7 cellular contexts compared by ENCODE assay signal in the genomic region with DNA sequence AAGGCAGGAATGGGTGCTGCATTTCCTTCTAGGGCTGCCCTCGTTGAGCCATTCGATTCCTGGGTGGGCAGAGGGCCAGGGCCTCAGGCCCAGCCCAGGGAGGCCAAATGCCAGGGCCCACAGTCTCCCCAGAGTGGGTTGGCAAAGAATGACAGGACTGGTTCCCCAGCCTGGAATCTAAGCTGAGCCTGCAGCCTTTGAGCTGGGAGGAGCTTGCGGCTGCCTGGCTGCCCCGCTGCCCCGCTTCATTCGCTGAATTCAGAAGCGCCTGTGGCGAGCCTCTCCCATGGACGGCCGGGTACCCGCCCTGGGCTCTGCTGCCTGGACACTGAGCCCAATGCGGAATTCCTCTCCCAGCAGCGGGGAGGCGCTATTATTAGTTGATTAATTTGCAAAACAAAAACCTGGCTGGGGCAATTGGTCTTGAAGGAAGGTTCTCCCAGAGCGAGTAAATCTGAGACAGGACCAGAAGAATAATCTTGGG. TPM values are rescaled to one million over a fixed set of nuclear protein-coding genes. Genes with fewer than 3 reads are reported as not detected.
A peak's percentile ranks its signal among the peaks of the same experiment; 100 is the strongest.
DNase-seq lines count a peak whose midpoint lies in the region; ATAC-seq and TF ChIP-seq lines count a peak whose summit lies in the region.

No MANE protein-coding gene starts in this region.

- H3K4me1 ChIP-seq in IMR-90 (ENCODE audit: control insufficient read depth, insufficient read depth, low read length) (peaks cover 1% of the 10 kb centered on the region; the same call in 1 of the 2 replicates), thoracic aorta (ENCODE audit: control insufficient read depth in 1 of 2, low read depth in 2 of 2) (peaks cover 11 to 35% of the 10 kb centered on the region in 2 donors)

- no TSS peak for BruUV-seq in IMR-90 (replicated peaks; lab: Mats Ljungman, UMichigan)

- POLR2A ChIA-PET in IMR-90 (lab: Charles Lee; ENCODE audit: unreplicated experiment) = no interaction called here

- H3K27ac ChIP-seq in IMR-90 (ENCODE audit: insufficient read depth, low read length) (no peak overlapping the region), thoracic aorta (peak overlapping the region; percentile 53 to 61)

- ATAC-seq in IMR-90 (ENCODE audit: low read depth) (peak; percentile 88), thoracic aorta (ENCODE audit: insufficient number of reproducible peaks, low FRiP score, low read depth) (peak; percentile 38)

- TF ChIP-seq POLR2A in IMR-90 (IDR thresholded peaks at IDR 0.05; ENCODE audit: low read depth, low read length) = no peak

- no peaks in the 10 kb centered on the region for H4K20me1 ChIP-seq in IMR-90 (ENCODE audit: insufficient read depth, low read length)

- dilution Hi-C loops in IMR-90 (cut with HindIII; ENCODE audit: low sequenced_read_pairs, unreplicated experiment) = no loop called here

- H3K9me3 ChIP-seq in IMR-90 (ENCODE audit: control insufficient read depth, insufficient read depth, low read length) (no peaks in the 10 kb centered on the region), thoracic aorta (no peaks in the 10 kb centered on the region)

- intact Hi-C loops in IMR-90 (cut with micrococcal nuclease) = no loop called here
- intact Hi-C loops in dendritic cell treated with granulocyte-macrophage colony-stimulating factor and Interleukin-4, amounts not matched to agents 40 ng/mL and 50 ng/mL, for 4 days (cut with micrococcal nuclease) = no loop called here

- no peaks in the 10 kb centered on the region for H3K36me3 ChIP-seq in IMR-90 (ENCODE audit: control insufficient read depth, insufficient read depth, low read length)
- no peaks in the 10 kb centered on the region for H3K36me3 ChIP-seq in thoracic aorta

- in situ Hi-C loops in IMR-90 (cut with MboI; ENCODE audit: low sequenced_read_pairs) = no loop called here

- H2BK15ac ChIP-seq in IMR-90 (ENCODE audit: low read depth, low read length) = no peak overlapping the region

- 0% methylated on average over 1 of the region's 15 CpGs; no CpG with 5 or more reads in 1 of the 2 experiments for WGBS in IMR-90 (ENCODE audit: extremely low coverage in 2 of 2, insufficient read length in 1 of 2), 2 experiments

- H2BK5ac ChIP-seq in IMR-90 (ENCODE audit: low read depth, low read length, poor library complexity, severe bottlenecking) = no peak overlapping the region

- H3K27me3 ChIP-seq in IMR-90 (ENCODE audit: control insufficient read depth, insufficient read depth, low read length) (peaks cover 14% of the 10 kb centered on the region), thoracic aorta (replicated peaks; ENCODE audit: insufficient read depth) (no peaks in the 10 kb centered on the region)

- no peak overlapping the region for H4K5ac ChIP-seq in IMR-90 (ENCODE audit: low read depth, low read length)

- H2BK20ac ChIP-seq in IMR-90 (ENCODE audit: low read depth, low read length) = no peak overlapping the region

- DNase-seq in IMR-90 (peak; percentile 31), left kidney (ENCODE audit: low read depth, low spot score) (peak; percentile 86), thoracic aorta (ENCODE audit: low spot score) (peak; percentile 34), D341Med (ENCODE audit: low spot score) (no peak), GDM1 (lab: John Stamatoyannopoulos, UW) (no peak), dermis blood vessel endothelial cell (no peak)

- CTCF ChIA-PET in IMR-90 (lab: Yijun Ruan, JAX) = interaction anchor here (0.6 kb wide), 1 partner anchor 15 kb away, joined by 3 read pairs; no protein-coding TSS in a partner anchor

- no peak overlapping the region for H4K91ac ChIP-seq in IMR-90 (ENCODE audit: insufficient read depth, low read depth, low read length)

- no peaks in the 10 kb centered on the region for H3K79me1 ChIP-seq in IMR-90 (ENCODE audit: low read depth in 1 of 2, low read length in 2 of 2)

- no peak overlapping the region for H2AK5ac ChIP-seq in IMR-90 (ENCODE audit: low read depth, low read length)

- H3K4me3 ChIP-seq in IMR-90 (ENCODE audit: insufficient read depth, low read depth, low read length) (no peak overlapping the region), thoracic aorta (peak overlapping the region; percentile 67)

- no peak overlapping the region for H3K23ac ChIP-seq in IMR-90 (ENCODE audit: low read depth, low read length)

- H2BK120ac ChIP-seq in IMR-90 (ENCODE audit: low read depth, low read length) = no peak overlapping the region

- H3K4ac ChIP-seq in IMR-90 (ENCODE audit: low read depth, low read length) = no peak overlapping the region

- H3K9me3 Mint-ChIP-seq in dendritic cell treated with granulocyte-macrophage colony-stimulating factor and Interleukin-4, amounts not matched to agents 40 ng/mL and 50 ng/mL, for 4 days = no peaks in the 10 kb centered on the region

- H3K56ac ChIP-seq in IMR-90 (ENCODE audit: extremely low read depth, insufficient read depth, low read length) = no peak overlapping the region

- no peak overlapping the region; the same call in 1 of the 2 replicates for H3K4me2 ChIP-seq in IMR-90 (ENCODE audit: low read depth, low read length)

- no peak overlapping the region for H4K8ac ChIP-seq in IMR-90 (ENCODE audit: low read depth in 2 of 2, low read length in 2 of 2)

- no peak overlapping the region for H3K14ac ChIP-seq in IMR-90 (replicated peaks; ENCODE audit: low read depth, low read length)

- TF ChIP-seq CTCF in IMR-90 (conservative IDR thresholded peaks at IDR 0.05; ENCODE audit: low read depth, low read length) = peak; percentile 32; the same call in 1 of the 2 replicates
- TF ChIP-seq CTCF in thoracic aorta (IDR thresholded peaks at IDR 0.05) = peak; percentile 27

- H3K18ac ChIP-seq in IMR-90 (ENCODE audit: low read depth, low read length) = no peak overlapping the region

- no peak overlapping the region for H3K9ac ChIP-seq in IMR-90 (ENCODE audit: low read depth, low read length)

- H3K36me3 Mint-ChIP-seq in dendritic cell treated with granulocyte-macrophage colony-stimulating factor and Interleukin-4, amounts not matched to agents 40 ng/mL and 50 ng/mL, for 4 days (ENCODE audit: low read depth) = no peaks in the 10 kb centered on the region

- TF ChIP-seq RAD21 in IMR-90 (IDR thresholded peaks at IDR 0.05; ENCODE audit: low read length) = no peak

- peaks cover 39% of the 10 kb centered on the region for H3K4me1 Mint-ChIP-seq in dendritic cell treated with granulocyte-macrophage colony-stimulating factor and Interleukin-4, amounts not matched to agents 40 ng/mL and 50 ng/mL, for 4 days (ENCODE audit: low read depth)

- H3K4me3 Mint-ChIP-seq in dendritic cell treated with granulocyte-macrophage colony-stimulating factor and Interleukin-4, amounts not matched to agents 40 ng/mL and 50 ng/mL, for 4 days = no peak overlapping the region

- H3K27me3 Mint-ChIP-seq in dendritic cell treated with granulocyte-macrophage colony-stimulating factor and Interleukin-4, amounts not matched to agents 40 ng/mL and 50 ng/mL, for 4 days = peaks cover 33% of the 10 kb centered on the region

- no peak overlapping the region for H2AK9ac ChIP-seq in IMR-90 (replicated peaks; ENCODE audit: low read depth, low read length, poor library complexity)

- H2AFZ ChIP-seq in IMR-90 (replicated peaks; ENCODE audit: low read length, poor library complexity) = peak overlapping the region; percentile 56

- peak overlapping the region; percentile 79 for H3K27ac Mint-ChIP-seq in dendritic cell treated with granulocyte-macrophage colony-stimulating factor and Interleukin-4, amounts not matched to agents 40 ng/mL and 50 ng/mL, for 4 days

- no peaks in the 10 kb centered on the region for H3K9me1 ChIP-seq in IMR-90 (ENCODE audit: insufficient read depth, low read length)

TF ChIP-seq in IMR-90, 13 proteins besides CTCF, POLR2A, EP300 and RAD21:
- TF ChIP-seq MAFK (IDR thresholded peaks at IDR 0.05; ENCODE audit: low read depth, low read length) = no peak
- no peak for TF ChIP-seq RCOR1 (IDR thresholded peaks at IDR 0.05; ENCODE audit: insufficient replicate concordance, low read length)
- TF ChIP-seq, protein P1, sequence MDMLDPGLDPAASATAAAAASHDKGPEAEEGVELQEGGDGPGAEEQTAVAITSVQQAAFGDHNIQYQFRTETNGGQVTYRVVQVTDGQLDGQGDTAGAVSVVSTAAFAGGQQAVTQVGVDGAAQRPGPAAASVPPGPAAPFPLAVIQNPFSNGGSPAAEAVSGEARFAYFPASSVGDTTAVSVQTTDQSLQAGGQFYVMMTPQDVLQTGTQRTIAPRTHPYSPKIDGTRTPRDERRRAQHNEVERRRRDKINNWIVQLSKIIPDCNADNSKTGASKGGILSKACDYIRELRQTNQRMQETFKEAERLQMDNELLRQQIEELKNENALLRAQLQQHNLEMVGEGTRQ (IDR thresholded peaks at IDR 0.05; ENCODE audit: low read depth, low read length) = no peak
- TF ChIP-seq BHLHE40 (IDR thresholded peaks at IDR 0.05; ENCODE audit: low read depth, low read length) = no peak
- no peak for TF ChIP-seq CHD1 (IDR thresholded peaks at IDR 0.05; ENCODE audit: low read depth, low read length)
- no peak for TF ChIP-seq RFX5 (IDR thresholded peaks at IDR 0.05; ENCODE audit: low read depth, low read length)
- TF ChIP-seq CEBPB (IDR thresholded peaks at IDR 0.05; ENCODE audit: low read depth, low read length) = no peak
- TF ChIP-seq SMC3 (IDR thresholded peaks at IDR 0.05; ENCODE audit: low read depth, low read length) = no peak
- TF ChIP-seq, protein P2, sequence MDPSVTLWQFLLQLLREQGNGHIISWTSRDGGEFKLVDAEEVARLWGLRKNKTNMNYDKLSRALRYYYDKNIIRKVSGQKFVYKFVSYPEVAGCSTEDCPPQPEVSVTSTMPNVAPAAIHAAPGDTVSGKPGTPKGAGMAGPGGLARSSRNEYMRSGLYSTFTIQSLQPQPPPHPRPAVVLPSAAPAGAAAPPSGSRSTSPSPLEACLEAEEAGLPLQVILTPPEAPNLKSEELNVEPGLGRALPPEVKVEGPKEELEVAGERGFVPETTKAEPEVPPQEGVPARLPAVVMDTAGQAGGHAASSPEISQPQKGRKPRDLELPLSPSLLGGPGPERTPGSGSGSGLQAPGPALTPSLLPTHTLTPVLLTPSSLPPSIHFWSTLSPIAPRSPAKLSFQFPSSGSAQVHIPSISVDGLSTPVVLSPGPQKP (IDR thresholded peaks at IDR 0.05; ENCODE audit: borderline replicate concordance, low read depth, low read length) = no peak
- TF ChIP-seq NFE2L2 (IDR thresholded peaks at IDR 0.05; ENCODE audit: low read depth, low read length) = no peak
- no peak for TF ChIP-seq MXI1 (IDR thresholded peaks at IDR 0.05; ENCODE audit: borderline replicate concordance, low read depth, low read length)
- TF ChIP-seq FOS (IDR thresholded peaks at IDR 0.05; ENCODE audit: low read depth, low read length) = no peak
- no peak for TF ChIP-seq MAZ (IDR thresholded peaks at IDR 0.05; ENCODE audit: borderline replicate concordance, low read depth, low read length)
TF ChIP-seq in IMR-90: peak in this region for 0.

RNA-seq across cellular contexts. Expression of a gene that starts 32.3 kb away (rescaled TPM):
- total RNA-seq in IMR-90 (2012; rRNA removed) (36.7 and 98.0 TPM in 2 replicates), thoracic aorta (100 to 1,000 TPM in 1 of 2 donors, 10 to 100 TPM in 1; 57.3 to 229 TPM), dermis blood vessel endothelial cell (133 and 197 TPM in 2 replicates)
- 161 and 196 TPM in 2 replicates for polyA plus RNA-seq in IMR-90 (2012; rRNA removed)
- 51.4 and 70.0 TPM in 2 replicates for polyA plus RNA-seq in IMR-90 (2012; cell fraction: cytosol; rRNA removed)
- polyA plus RNA-seq in IMR-90 (2012; cell fraction: nucleus; rRNA removed; ENCODE audit: low replicate concordance) = 55.1 and 182 TPM in 2 replicates

Comparison
In these comparisons a context has a peak if more than half of its experiments do, and no peak if none do; other contexts are left out.
1. DNase-seq: peak in IMR-90 (single experiment), left kidney (single experiment) and thoracic aorta (single experiment); none in D341Med (single experiment), GDM1 (single experiment) and dermis blood vessel endothelial cell (single experiment).